18 cellular contexts compared by ENCODE assay signal in the genomic region with DNA sequence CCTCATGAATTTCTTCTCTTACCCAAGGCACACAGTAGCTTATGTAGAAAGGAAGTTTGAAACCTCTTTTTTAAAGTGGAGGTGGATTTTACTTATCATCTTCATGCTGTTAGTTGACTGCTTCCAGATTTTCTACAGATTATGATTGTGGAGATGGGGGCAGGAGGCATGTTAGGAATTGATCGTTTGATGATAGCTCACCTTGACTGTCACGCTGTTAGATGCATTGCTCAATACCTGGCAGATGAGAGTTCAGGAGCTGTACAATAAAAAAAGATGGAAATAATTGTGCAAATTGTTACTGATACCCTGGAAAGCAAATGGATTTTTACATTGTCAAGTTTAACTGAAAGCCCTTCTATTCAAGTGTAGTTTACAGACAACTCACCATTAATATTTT.
DNase-seq lines count a peak whose midpoint lies in the region; ATAC-seq and TF ChIP-seq lines count a peak whose summit lies in the region.
"Had no signal": no experiment of that assay in that cellular context is flagged by ENCODE, and none has a peak within 500 bp of the region (broad histone marks: within the 10 kb centered on the region; RNA-seq: fewer than 3 reads in every experiment).

No MANE protein-coding gene starts in this region.

- peaks cover 25% of the 10 kb centered on the region for H3K4me1 Mint-ChIP-seq in GM23338
- peaks cover 27% of the 10 kb centered on the region for H3K4me1 Mint-ChIP-seq in neural crest cell
- H3K4me1 Mint-ChIP-seq: B cell had no signal

- no peaks in the 10 kb centered on the region for H3K27me3 ChIP-seq in A673 (replicated peaks; ENCODE audit: insufficient read depth, low read depth, low read length, poor library complexity)
- no peaks in the 10 kb centered on the region for H3K27me3 ChIP-seq in GM23338 (ENCODE audit: insufficient read depth)
- H3K27me3 ChIP-seq: BLaER1 treated with 17β-estradiol and CSF1 and Interleukin-3, amounts not matched to agents 10 nM and 100 nM had no signal

- no peak for TF ChIP-seq CTCF in A673 (conservative IDR thresholded peaks at IDR 0.05; ENCODE audit: low read depth, low read length)
- TF ChIP-seq CTCF in GM23338 (conservative IDR thresholded peaks at IDR 0.05; ENCODE audit: low read depth in 2 of 2) = no peak
- TF ChIP-seq CTCF in neural crest cell (conservative IDR thresholded peaks at IDR 0.05) = no peak

- no peaks in the 10 kb centered on the region for H4K20me1 ChIP-seq in GM23338 (replicated peaks; ENCODE audit: insufficient read depth)
- H4K20me1 ChIP-seq: BLaER1 treated with 17β-estradiol and CSF1 and Interleukin-3, amounts not matched to agents 10 nM and 100 nM had no signal

- H3K9me2 ChIP-seq in GM23338 (ENCODE audit: insufficient read depth) = no peaks in the 10 kb centered on the region

- BruUV-seq in A673 (replicated peaks; lab: Mats Ljungman, UMichigan) = no TSS peak

- H3K27me3 Mint-ChIP-seq in GM23338 (ENCODE audit: insufficient read depth, low read depth, poor library complexity) (peaks cover 2% of the 10 kb centered on the region), neural crest cell (ENCODE audit: low read depth) (no peaks in the 10 kb centered on the region)
- H3K27me3 Mint-ChIP-seq: B cell; CD4-positive, alpha-beta T cell had no signal

- no peaks in the 10 kb centered on the region for H3F3A ChIP-seq in GM23338 (replicated peaks; ENCODE audit: low read depth)

- H3K4me3 ChIP-seq in A673 (ENCODE audit: low read depth, low read length, poor library complexity, severe bottlenecking) = no peak overlapping the region
- H3K4me3 ChIP-seq in GM23338 = no peak overlapping the region
- H3K4me3 ChIP-seq: BLaER1 treated with 17β-estradiol and CSF1 and Interleukin-3, amounts not matched to agents 10 nM and 100 nM; GM12878 had no signal

- H3K27ac ChIP-seq in A673 (ENCODE audit: low read depth, low read length, poor library complexity, severe bottlenecking) = peak overlapping the region; percentile 76
- H3K27ac ChIP-seq in GM23338 (ENCODE audit: low read depth) = no peak overlapping the region
- H3K27ac ChIP-seq: BLaER1 treated with 17β-estradiol and CSF1 and Interleukin-3, amounts not matched to agents 10 nM and 100 nM; C4-2B had no signal

- no peaks in the 10 kb centered on the region for H3K79me2 ChIP-seq in GM23338 (replicated peaks; ENCODE audit: insufficient read depth)

- H3K4me3 Mint-ChIP-seq in GM23338 = no peak overlapping the region
- no peak overlapping the region for H3K4me3 Mint-ChIP-seq in neural crest cell
- H3K4me3 Mint-ChIP-seq: B cell; CD4-positive, alpha-beta T cell; CD8-positive, alpha-beta T cell had no signal

- ATAC-seq in GM23338 (no peak), HG02870 (IDR thresholded peaks at IDR 0.05; ENCODE audit: unreplicated experiment) (no peak), HG03442 (IDR thresholded peaks at IDR 0.05; ENCODE audit: unreplicated experiment) (no peak)
- ATAC-seq: CD8-positive, alpha-beta T cell; GM12878 had no signal

- CTCF ChIA-PET in A673 (lab: Charles Lee) = no interaction called here

- H3K4me1 ChIP-seq in A673 (ENCODE audit: insufficient read depth, low read length, poor library complexity, severe bottlenecking) (peaks cover 62% of the 10 kb centered on the region), GM23338 (ENCODE audit: insufficient read depth) (peaks cover 6% of the 10 kb centered on the region; the same call in 1 of the 2 replicates)
- H3K4me1 ChIP-seq: Caco-2 had no signal

- H3K9me3 Mint-ChIP-seq in GM23338 (no peaks in the 10 kb centered on the region), neural crest cell (no peaks in the 10 kb centered on the region)
- H3K9me3 Mint-ChIP-seq: CD4-positive, alpha-beta T cell had no signal

- POLR2A ChIA-PET in A673 (lab: Charles Lee; ENCODE audit: low non-redundant PET) = no interaction called here

- H3K36me3 Mint-ChIP-seq in GM23338 (ENCODE audit: low read depth) (peaks cover 6% of the 10 kb centered on the region; the same call in 1 of the 3 replicates), neural crest cell (ENCODE audit: low read depth) (no peaks in the 10 kb centered on the region)
- H3K36me3 Mint-ChIP-seq: CD8-positive, alpha-beta T cell had no signal

- H3K4me2 ChIP-seq in GM23338 = no peak overlapping the region
- H3K4me2 ChIP-seq: BLaER1 treated with 17β-estradiol and CSF1 and Interleukin-3, amounts not matched to agents 10 nM and 100 nM had no signal

- H2AFZ ChIP-seq in GM23338 = no peak overlapping the region

- H3K27ac Mint-ChIP-seq in GM23338 (0 out of 2 replicates have a peak overlapping the region, but pooled peaks have one; percentile 29), neural crest cell (ENCODE audit: unreplicated experiment) (peak overlapping the region; percentile 38)
- H3K27ac Mint-ChIP-seq: B cell; CD4-positive, alpha-beta T cell; CD8-positive, alpha-beta T cell had no signal

- DNase-seq in A673 (ENCODE audit: low spot score) (no peak), GM23338 (ENCODE audit: low spot score) (no peak), neural crest cell (ENCODE audit: low read depth, low spot score) (no peak), NCI-H345 treated with DMSO at 0.1 percent for 48 hours (lab: John Stamatoyannopoulos, UW; ENCODE audit: unreplicated experiment) (no peak)
- DNase-seq: 8988T; AML-193; Caco-2; Calu3; CD4-positive, alpha-beta T cell; CD8-positive, alpha-beta T cell; DMS79 treated with DMSO at 0.1 percent for 48 hours; GF-D8 had no signal

- intact Hi-C loops in A673 (cut with micrococcal nuclease; ENCODE audit: unreplicated experiment) = no loop called here

- no peaks in the 10 kb centered on the region for H3K9me3 ChIP-seq in A673 (ENCODE audit: low read depth, low read length, poor library complexity, severe bottlenecking)
- H3K9me3 ChIP-seq: BLaER1 treated with 17β-estradiol and CSF1 and Interleukin-3, amounts not matched to agents 10 nM and 100 nM; Caco-2 had no signal

- H3K36me3 ChIP-seq in A673 (ENCODE audit: insufficient read depth, low read length, poor library complexity, severe bottlenecking) (no peaks in the 10 kb centered on the region), GM23338 (ENCODE audit: insufficient read depth) (no peaks in the 10 kb centered on the region; the same call in 1 of the 2 replicates)

TF ChIP-seq in GM23338, 12 proteins besides CTCF, POLR2A, EP300 and RAD21 (continues in another document):
- TF ChIP-seq JUNB (IDR thresholded peaks at IDR 0.05; ENCODE audit: unreplicated experiment) = no peak
- no peak for TF ChIP-seq NANOG (IDR thresholded peaks at IDR 0.05; ENCODE audit: borderline replicate concordance)
- no peak for TF ChIP-seq EZH2phosphoT487 (IDR thresholded peaks at IDR 0.05; ENCODE audit: unreplicated experiment)
- no peak for TF ChIP-seq ZNF114 (CRISPR knock-in tag; IDR thresholded peaks at IDR 0.05)
- TF ChIP-seq, protein P1, sequence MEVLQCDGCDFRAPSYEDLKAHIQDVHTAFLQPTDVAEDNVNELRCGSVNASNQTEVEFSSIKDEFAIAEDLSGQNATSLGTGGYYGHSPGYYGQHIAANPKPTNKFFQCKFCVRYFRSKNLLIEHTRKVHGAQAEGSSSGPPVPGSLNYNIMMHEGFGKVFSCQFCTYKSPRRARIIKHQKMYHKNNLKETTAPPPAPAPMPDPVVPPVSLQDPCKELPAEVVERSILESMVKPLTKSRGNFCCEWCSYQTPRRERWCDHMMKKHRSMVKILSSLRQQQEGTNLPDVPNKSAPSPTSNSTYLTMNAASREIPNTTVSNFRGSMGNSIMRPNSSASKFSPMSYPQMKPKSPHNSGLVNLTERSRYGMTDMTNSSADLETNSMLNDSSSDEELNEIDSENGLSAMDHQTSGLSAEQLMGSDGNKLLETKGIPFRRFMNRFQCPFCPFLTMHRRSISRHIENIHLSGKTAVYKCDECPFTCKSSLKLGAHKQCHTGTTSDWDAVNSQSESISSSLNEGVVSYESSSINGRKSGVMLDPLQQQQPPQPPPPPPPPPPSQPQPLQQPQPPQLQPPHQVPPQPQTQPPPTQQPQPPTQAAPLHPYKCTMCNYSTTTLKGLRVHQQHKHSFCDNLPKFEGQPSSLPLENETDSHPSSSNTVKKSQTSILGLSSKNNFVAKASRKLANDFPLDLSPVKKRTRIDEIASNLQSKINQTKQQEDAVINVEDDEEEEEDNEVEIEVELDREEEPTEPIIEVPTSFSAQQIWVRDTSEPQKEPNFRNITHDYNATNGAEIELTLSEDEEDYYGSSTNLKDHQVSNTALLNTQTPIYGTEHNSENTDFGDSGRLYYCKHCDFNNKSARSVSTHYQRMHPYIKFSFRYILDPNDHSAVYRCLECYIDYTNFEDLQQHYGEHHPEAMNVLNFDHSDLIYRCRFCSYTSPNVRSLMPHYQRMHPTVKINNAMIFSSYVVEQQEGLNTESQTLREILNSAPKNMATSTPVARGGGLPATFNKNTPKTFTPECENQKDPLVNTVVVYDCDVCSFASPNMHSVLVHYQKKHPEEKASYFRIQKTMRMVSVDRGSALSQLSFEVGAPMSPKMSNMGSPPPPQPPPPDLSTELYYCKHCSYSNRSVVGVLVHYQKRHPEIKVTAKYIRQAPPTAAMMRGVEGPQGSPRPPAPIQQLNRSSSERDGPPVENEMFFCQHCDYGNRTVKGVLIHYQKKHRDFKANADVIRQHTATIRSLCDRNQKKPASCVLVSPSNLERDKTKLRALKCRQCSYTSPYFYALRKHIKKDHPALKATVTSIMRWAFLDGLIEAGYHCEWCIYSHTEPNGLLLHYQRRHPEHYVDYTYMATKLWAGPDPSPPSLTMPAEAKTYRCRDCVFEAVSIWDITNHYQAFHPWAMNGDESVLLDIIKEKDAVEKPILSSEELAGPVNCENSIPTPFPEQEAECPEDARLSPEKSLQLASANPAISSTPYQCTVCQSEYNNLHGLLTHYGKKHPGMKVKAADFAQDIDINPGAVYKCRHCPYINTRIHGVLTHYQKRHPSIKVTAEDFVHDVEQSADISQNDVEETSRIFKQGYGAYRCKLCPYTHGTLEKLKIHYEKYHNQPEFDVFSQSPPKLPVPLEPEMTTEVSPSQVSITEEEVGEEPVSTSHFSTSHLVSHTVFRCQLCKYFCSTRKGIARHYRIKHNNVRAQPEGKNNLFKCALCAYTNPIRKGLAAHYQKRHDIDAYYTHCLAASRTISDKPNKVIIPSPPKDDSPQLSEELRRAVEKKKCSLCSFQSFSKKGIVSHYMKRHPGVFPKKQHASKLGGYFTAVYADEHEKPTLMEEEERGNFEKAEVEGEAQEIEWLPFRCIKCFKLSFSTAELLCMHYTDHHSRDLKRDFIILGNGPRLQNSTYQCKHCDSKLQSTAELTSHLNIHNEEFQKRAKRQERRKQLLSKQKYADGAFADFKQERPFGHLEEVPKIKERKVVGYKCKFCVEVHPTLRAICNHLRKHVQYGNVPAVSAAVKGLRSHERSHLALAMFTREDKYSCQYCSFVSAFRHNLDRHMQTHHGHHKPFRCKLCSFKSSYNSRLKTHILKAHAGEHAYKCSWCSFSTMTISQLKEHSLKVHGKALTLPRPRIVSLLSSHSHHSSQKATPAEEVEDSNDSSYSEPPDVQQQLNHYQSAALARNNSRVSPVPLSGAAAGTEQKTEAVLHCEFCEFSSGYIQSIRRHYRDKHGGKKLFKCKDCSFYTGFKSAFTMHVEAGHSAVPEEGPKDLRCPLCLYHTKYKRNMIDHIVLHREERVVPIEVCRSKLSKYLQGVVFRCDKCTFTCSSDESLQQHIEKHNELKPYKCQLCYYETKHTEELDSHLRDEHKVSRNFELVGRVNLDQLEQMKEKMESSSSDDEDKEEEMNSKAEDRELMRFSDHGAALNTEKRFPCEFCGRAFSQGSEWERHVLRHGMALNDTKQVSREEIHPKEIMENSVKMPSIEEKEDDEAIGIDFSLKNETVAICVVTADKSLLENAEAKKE (CRISPR knock-in tag; IDR thresholded peaks at IDR 0.05) = no peak
